In the genomic region with DNA sequence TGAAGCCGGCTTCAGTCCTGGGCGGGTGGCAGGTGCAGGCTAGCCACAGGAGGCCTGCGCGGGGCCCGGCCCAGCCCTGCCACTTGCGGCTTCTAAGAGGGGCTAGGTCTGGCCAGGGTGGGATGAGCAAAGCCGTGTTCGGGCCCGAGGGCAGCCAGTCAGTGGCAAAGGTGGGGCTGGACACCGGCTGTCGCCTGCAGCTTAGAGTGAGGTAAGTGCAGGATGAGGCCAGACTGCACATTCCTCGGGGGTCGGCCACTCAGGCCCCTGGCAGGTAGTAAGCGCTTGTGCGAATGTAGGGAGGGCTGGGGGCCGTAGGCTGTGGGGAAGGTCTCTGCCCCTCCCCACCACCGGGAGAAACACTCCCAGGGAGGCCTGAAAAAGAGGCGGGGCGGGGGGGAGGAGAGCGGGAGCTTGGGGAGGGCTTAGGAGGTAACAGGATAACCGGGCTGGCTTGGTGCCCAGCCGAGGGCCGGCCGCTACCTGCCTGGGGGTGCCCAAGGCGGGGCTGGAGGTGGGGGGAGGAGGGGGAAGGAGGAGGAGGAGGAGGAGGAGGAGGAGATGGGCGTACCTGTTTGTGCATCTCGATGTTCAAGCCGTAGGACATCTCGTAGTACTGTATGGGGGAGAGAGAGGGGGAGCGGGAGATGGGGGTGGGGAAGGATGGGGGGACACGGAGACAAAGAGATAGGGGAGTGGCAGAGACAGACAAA, we compare ENCODE assay signal across 10 cellular contexts. TPM values are rescaled to one million over a fixed set of nuclear protein-coding genes. Genes with fewer than 3 reads are reported as not detected.
DNase-seq lines count a peak whose midpoint lies in the region; ATAC-seq, FAIRE-seq and TF ChIP-seq lines count a peak whose summit lies in the region.
"Had no signal": no experiment of that assay in that cellular context is flagged by ENCODE, and none has a peak within 500 bp of the region (broad histone marks: within the 10 kb centered on the region; RNA-seq: fewer than 3 reads in every experiment).

No MANE protein-coding gene starts in this region.

- H3K79me2 ChIP-seq in HepG2 (ENCODE audit: insufficient read depth, low read length) (peaks cover 3% of the 10 kb centered on the region), OCI-LY7 (ENCODE audit: insufficient read depth, low read depth, low read length) (peaks cover 31% of the 10 kb centered on the region; the same call in 1 of the 2 replicates)

- H3K4me3 ChIP-seq in left ventricle myocardium inferior, result no peak overlapping the region
- H3K4me3 ChIP-seq in heart right ventricle, result no peak overlapping the region
- no peak overlapping the region for H3K4me3 ChIP-seq in HepG2 (replicated peaks in 1 of 3; ENCODE audit: insufficient read depth in 1 of 3, low read depth in 2 of 3, low read length in 3 of 3)
- no peak overlapping the region for H3K4me3 ChIP-seq in vagina
- no peak overlapping the region for H3K4me3 ChIP-seq in OCI-LY7 (ENCODE audit: low read depth, low read length, poor library complexity, severe bottlenecking)

- WGBS in heart right ventricle, 2 donors, result 47 to 58% methylated on average over 31 of the region's 31 CpGs
- 90% methylated on average over 31 of the region's 31 CpGs for WGBS in HepG2 (ENCODE audit: low lambda C conversion rate)

- DNase-seq in left ventricle myocardium inferior, result no peak
- no peak for DNase-seq in heart right ventricle
- peak; percentile 28 for DNase-seq in SW480 (ENCODE audit: low spot score)
- no peak for DNase-seq in HepG2 (ENCODE audit: low spot score)
- no peak for DNase-seq in vagina (ENCODE audit: extremely low spot score in 2 of 2)
- no peak for DNase-seq in OCI-LY7 (ENCODE audit: low spot score)
- no peak for DNase-seq in central memory CD4-positive, alpha-beta T cell

- TF ChIP-seq POLR2A in HepG2 (IDR thresholded peaks at IDR 0.05; ENCODE audit: insufficient read depth in 1 of 2, low read depth in 2 of 2, low read length in 2 of 2) (no peak), vagina (IDR thresholded peaks at IDR 0.05) (no peak)

- no peak overlapping the region for H3K9ac ChIP-seq in HepG2 (ENCODE audit: insufficient read depth, low read depth, low read length)

- BruUV-seq in HepG2 (replicated peaks; lab: Mats Ljungman, UMichigan) (no TSS peak), OCI-LY7 (replicated peaks; lab: Mats Ljungman, UMichigan) (no TSS peak)

- H2AFZ ChIP-seq in HepG2 (ENCODE audit: low read length) (no peak overlapping the region), OCI-LY7 (ENCODE audit: low read length) (no peak overlapping the region)

- TF ChIP-seq RAD21 in HepG2 (CRISPR knock-in tag; IDR thresholded peaks at IDR 0.05), result no peak

- H3K36me3 ChIP-seq in left ventricle myocardium inferior (peaks cover 70% of the 10 kb centered on the region), heart right ventricle (peaks cover 6 to 84% (median 52%) of the 10 kb centered on the region in 9 donors), HepG2 (replicated peaks in 1 of 2; ENCODE audit: control insufficient read depth in 1 of 2, insufficient read depth in 2 of 2, low read length in 2 of 2) (peaks cover 12 to 50% of the 10 kb centered on the region in 2 experiments), vagina (peaks cover 0 to 56% of the 10 kb centered on the region in 2 donors), OCI-LY7 (ENCODE audit: insufficient read depth, low read length) (peaks cover 87% of the 10 kb centered on the region)

- no peaks in the 10 kb centered on the region for H4K20me1 ChIP-seq in HepG2 (ENCODE audit: insufficient read depth, low read length)
- H4K20me1 ChIP-seq in OCI-LY7 (ENCODE audit: insufficient read depth, low read length), result peaks cover 4% of the 10 kb centered on the region; the same call in 1 of the 2 replicates

- TF ChIP-seq EP300 in HepG2 (IDR thresholded peaks at IDR 0.05; ENCODE audit: low read depth in 2 of 2, low read length in 2 of 2) (no peak), HepG2 (CRISPR knock-in tag; IDR thresholded peaks at IDR 0.05; ENCODE audit: borderline replicate concordance) (no peak)

- POLR2A ChIA-PET in HepG2 (lab: Yijun Ruan, JAX), result no interaction called here
- POLR2A ChIA-PET in OCI-LY7 (lab: Charles Lee), result no interaction called here

- in situ Hi-C loops in HepG2 (cut with HindIII; ENCODE audit: extremely low pct_ligation_motif_present, low pct_unique_long_range_greater_than_20kb), result no loop called here

- FAIRE-seq in HepG2 (lab: Jason Lieb, UNC), result no peak
- FAIRE-seq: endothelial cell of umbilical vein had no signal

- H3K9me3 ChIP-seq in left ventricle myocardium inferior (replicated peaks), result no peaks in the 10 kb centered on the region
- no peaks in the 10 kb centered on the region for H3K9me3 ChIP-seq in heart right ventricle
- no peaks in the 10 kb centered on the region for H3K9me3 ChIP-seq in HepG2 (ENCODE audit: low read length)
- no peaks in the 10 kb centered on the region for H3K9me3 ChIP-seq in vagina
- no peaks in the 10 kb centered on the region for H3K9me3 ChIP-seq in OCI-LY7 (ENCODE audit: low read length)

- no peaks in the 10 kb centered on the region for H3K27me3 ChIP-seq in left ventricle myocardium inferior (ENCODE audit: low read depth)
- no peaks in the 10 kb centered on the region for H3K27me3 ChIP-seq in heart right ventricle
- H3K27me3 ChIP-seq in HepG2 (ENCODE audit: control insufficient read depth in 1 of 2, insufficient read depth in 2 of 2, low read length in 2 of 2), result no peaks in the 10 kb centered on the region
- H3K27me3 ChIP-seq in vagina, result no peaks in the 10 kb centered on the region

- peaks cover 59% of the 10 kb centered on the region for H3K4me1 ChIP-seq in left ventricle myocardium inferior
- H3K4me1 ChIP-seq in heart right ventricle, result peaks cover 12 to 65% (median 47%) of the 10 kb centered on the region in 9 donors
- peaks cover 4% of the 10 kb centered on the region; the same call in 1 of the 2 replicates for H3K4me1 ChIP-seq in HepG2 (ENCODE audit: insufficient read depth, low read length)
- H3K4me1 ChIP-seq in vagina, result peaks cover 82% of the 10 kb centered on the region
- peaks cover 13% of the 10 kb centered on the region for H3K4me1 ChIP-seq in OCI-LY7 (ENCODE audit: insufficient read depth, low read length, poor library complexity, severe bottlenecking)

- H3K4me2 ChIP-seq in HepG2 (ENCODE audit: low read depth, low read length) (no peak overlapping the region), OCI-LY7 (ENCODE audit: low read length) (no peak overlapping the region)

- ATAC-seq in heart right ventricle (no peak), HepG2 (no peak), GM21576 (IDR thresholded peaks at IDR 0.05; ENCODE audit: unreplicated experiment) (no peak)
- ATAC-seq: Panc1 had no signal

- TF ChIP-seq CTCF in left ventricle myocardium inferior (IDR thresholded peaks at IDR 0.05; ENCODE audit: borderline replicate concordance) (no peak), heart right ventricle (IDR thresholded peaks at IDR 0.05) (no peak), HepG2 (CRISPR knock-in tag; IDR thresholded peaks at IDR 0.05) (no peak), vagina (IDR thresholded peaks at IDR 0.05) (no peak), OCI-LY7 (conservative IDR thresholded peaks at IDR 0.05; ENCODE audit: low read length) (no peak)

- H3K27ac ChIP-seq in left ventricle myocardium inferior (replicated peaks) (peak overlapping the region; percentile 97), heart right ventricle (peak overlapping the region in 5 of 10 donors; percentile 82 to 100 (median 85)), HepG2 (ENCODE audit: extremely low read length, insufficient read depth, low read length) (no peak overlapping the region), vagina (peak overlapping the region; percentile 76), OCI-LY7 (ENCODE audit: low read depth, low read length, poor library complexity, severe bottlenecking) (no peak overlapping the region)

- H3K9me2 ChIP-seq in OCI-LY7 (ENCODE audit: insufficient read depth, low read length), result no peaks in the 10 kb centered on the region

- CTCF ChIA-PET in HepG2 (lab: Yijun Ruan, JAX; ENCODE audit: low intra/inter-chr PET ratio, low total read pairs), result no interaction called here
- CTCF ChIA-PET in OCI-LY7 (lab: Charles Lee; ENCODE audit: unreplicated experiment), result no interaction called here

- intact Hi-C loops in left ventricle myocardium inferior (cut with micrococcal nuclease), result no loop called here
- intact Hi-C loops in heart right ventricle (cut with DNase I), result loop anchor here in 1 of 10 donors (2.0 kb wide), 1 partner anchor 19 kb away; no protein-coding TSS in a partner anchor
- intact Hi-C loops in HepG2 (cut with micrococcal nuclease; ENCODE audit: unreplicated experiment), result no loop called here
- intact Hi-C loops in vagina (cut with DNase I), result no loop called here
- intact Hi-C loops in OCI-LY7 (cut with micrococcal nuclease; ENCODE audit: unreplicated experiment), result no loop called here

RNA-seq across cellular contexts. Expression of a gene that starts 6.4 kb away (rescaled TPM):
- 799 TPM for total RNA-seq in left ventricle myocardium inferior
- 100 to 1,000 TPM; 653 to 857 (median 758) TPM for total RNA-seq in heart right ventricle
- 1,000 to 10,000 TPM in 1 of 2 donors, 100 to 1,000 TPM in 1; 679 to 1,254 TPM for polyA plus RNA-seq in heart right ventricle
- 51.6 and 62.8 TPM in 2 replicates for total RNA-seq in HepG2 (2016; rRNA removed; fragmentation: Illumina TruSeq; extraction: Trizol)
- total RNA-seq in HepG2 (2016; cell fraction: cytosol; rRNA removed; fragmentation: Illumina TruSeq; extraction: Trizol; ENCODE audit: low read depth), result 148 and 187 TPM in 2 replicates
- total RNA-seq in HepG2 (2016; cell fraction: insoluble cytoplasmic fraction; rRNA removed; fragmentation: Illumina TruSeq; extraction: Trizol), result 41.9 and 63.2 TPM in 2 replicates
- total RNA-seq in HepG2 (2016; cell fraction: membrane; rRNA removed; fragmentation: Illumina TruSeq; extraction: Trizol), result 155 and 189 TPM in 2 replicates
- 29.0 and 32.6 TPM in 2 replicates for total RNA-seq in HepG2 (2016; cell fraction: nucleus; rRNA removed; fragmentation: Illumina TruSeq; extraction: Trizol)
- polyA plus RNA-seq in HepG2 (2011; rRNA removed), result 189 and 246 TPM in 2 replicates
- 170 and 253 TPM in 2 replicates for polyA plus RNA-seq in HepG2 (2011; cell fraction: cytosol; rRNA removed)
- polyA plus RNA-seq in HepG2 (2011; cell fraction: nucleus; rRNA removed), result 312 and 359 TPM in 2 replicates
- 157 and 182 TPM in 2 replicates for polyA plus RNA-seq in HepG2 (2012)
- polyA plus RNA-seq in HepG2 (2016; cell fraction: cytosol; fragmentation: Illumina TruSeq; extraction: Trizol; ENCODE audit: low read depth), result 365 and 380 TPM in 2 replicates
- polyA plus RNA-seq in HepG2 (2016; cell fraction: insoluble cytoplasmic fraction; fragmentation: Illumina TruSeq; extraction: Trizol; ENCODE audit: low read depth), result 90.9 and 108 TPM in 2 replicates
- 308 and 330 TPM in 2 replicates for polyA plus RNA-seq in HepG2 (2016; cell fraction: membrane; fragmentation: Illumina TruSeq; extraction: Trizol; ENCODE audit: low read depth)
- polyA plus RNA-seq in HepG2 (2016; cell fraction: nucleus; fragmentation: Illumina TruSeq; extraction: Trizol; ENCODE audit: insufficient read depth, low read depth), result 105 and 117 TPM in 2 replicates
- polyA minus RNA-seq in HepG2 (2011; rRNA and poly(A)+ RNA removed; ENCODE audit: low replicate concordance), result 213 and 462 TPM in 2 replicates
- 159 and 180 TPM in 2 replicates for polyA minus RNA-seq in HepG2 (2011; cell fraction: cytosol; rRNA and poly(A)+ RNA removed)
- polyA minus RNA-seq in HepG2 (2011; cell fraction: nucleus; rRNA and poly(A)+ RNA removed), result 36.2 and 46.2 TPM in 2 replicates
- total RNA-seq in vagina, result 451 TPM
- 424 and 448 TPM in 2 replicates for total RNA-seq in OCI-LY7 (2014; rRNA removed; shearing (Covaris generic))
- total RNA-seq in OCI-LY7 (2022), result 376 and 463 TPM in 2 replicates

RNA-seq across cellular contexts. Expression of a gene that starts 26.8 kb away (rescaled TPM):
- total RNA-seq in left ventricle myocardium inferior, result 53.2 TPM
- 10 to 100 TPM; 28.2 to 64.5 (median 39.9) TPM for total RNA-seq in heart right ventricle
- polyA plus RNA-seq in heart right ventricle, result 10 to 100 TPM; 35.9 to 54.6 TPM
- 0.07 TPM in 1 of 2 replicates, not detected in the other for total RNA-seq in HepG2 (2016; rRNA removed; fragmentation: Illumina TruSeq; extraction: Trizol)
- not detected in 2 replicates for total RNA-seq in HepG2 (2016; cell fraction: cytosol; rRNA removed; fragmentation: Illumina TruSeq; extraction: Trizol; ENCODE audit: low read depth)
- total RNA-seq in HepG2 (2016; cell fraction: insoluble cytoplasmic fraction; rRNA removed; fragmentation: Illumina TruSeq; extraction: Trizol), result not detected in 2 replicates
- 0.14 and 0.15 TPM in 2 replicates for total RNA-seq in HepG2 (2016; cell fraction: membrane; rRNA removed; fragmentation: Illumina TruSeq; extraction: Trizol)
- total RNA-seq in HepG2 (2016; cell fraction: nucleus; rRNA removed; fragmentation: Illumina TruSeq; extraction: Trizol), result not detected in 2 replicates
- 0.72 and 0.81 TPM in 2 replicates for polyA plus RNA-seq in HepG2 (2011; rRNA removed)
- 0.21 and 0.25 TPM in 2 replicates for polyA plus RNA-seq in HepG2 (2011; cell fraction: cytosol; rRNA removed)
- polyA plus RNA-seq in HepG2 (2011; cell fraction: nucleus; rRNA removed), result 1.8 and 1.9 TPM in 2 replicates
- polyA plus RNA-seq in HepG2 (2012), result 0.67 and 0.75 TPM in 2 replicates
- 0.19 and 0.40 TPM in 2 replicates for polyA plus RNA-seq in HepG2 (2016; cell fraction: cytosol; fragmentation: Illumina TruSeq; extraction: Trizol; ENCODE audit: low read depth)
- 0.13 TPM in 1 of 2 replicates, not detected in the other for polyA plus RNA-seq in HepG2 (2016; cell fraction: insoluble cytoplasmic fraction; fragmentation: Illumina TruSeq; extraction: Trizol; ENCODE audit: low read depth)
- 0.23 and 0.82 TPM in 2 replicates for polyA plus RNA-seq in HepG2 (2016; cell fraction: membrane; fragmentation: Illumina TruSeq; extraction: Trizol; ENCODE audit: low read depth)
- 0.56 TPM in 1 of 2 replicates, not detected in the other for polyA plus RNA-seq in HepG2 (2016; cell fraction: nucleus; fragmentation: Illumina TruSeq; extraction: Trizol; ENCODE audit: insufficient read depth, low read depth)
- polyA minus RNA-seq in HepG2 (2011; rRNA and poly(A)+ RNA removed; ENCODE audit: low replicate concordance), result 1.3 and 12.9 TPM in 2 replicates
- polyA minus RNA-seq in HepG2 (2011; cell fraction: cytosol; rRNA and poly(A)+ RNA removed), result 0.35 and 0.89 TPM in 2 replicates
- 0.77 TPM in 1 of 2 replicates, not detected in the other for polyA minus RNA-seq in HepG2 (2011; cell fraction: nucleus; rRNA and poly(A)+ RNA removed)
- total RNA-seq in vagina, result 28.2 TPM
- 1.6 and 1.7 TPM in 2 replicates for total RNA-seq in OCI-LY7 (2014; rRNA removed; shearing (Covaris generic))
- total RNA-seq in OCI-LY7 (2022), result 1.1 and 1.2 TPM in 2 replicates

RNA-seq across cellular contexts. Expression of a gene that starts 38.3 kb away (rescaled TPM):
- total RNA-seq in left ventricle myocardium inferior (58.1 TPM), heart right ventricle (10 to 100 TPM; 57.4 to 83.2 (median 68.8) TPM), HepG2 (2016; rRNA removed; fragmentation: Illumina TruSeq; extraction: Trizol) (18.8 and 26.8 TPM in 2 replicates), vagina (33.6 TPM), OCI-LY7 (2022) (10.1 and 14.3 TPM in 2 replicates)
- polyA plus RNA-seq in heart right ventricle (10 to 100 TPM; 28.2 to 40.7 TPM), HepG2 (2011; rRNA removed) (16.0 and 16.8 TPM in 2 replicates)
- 4.5 and 5.5 TPM in 2 replicates for total RNA-seq in HepG2 (2016; cell fraction: cytosol; rRNA removed; fragmentation: Illumina TruSeq; extraction: Trizol; ENCODE audit: low read depth)
- total RNA-seq in HepG2 (2016; cell fraction: insoluble cytoplasmic fraction; rRNA removed; fragmentation: Illumina TruSeq; extraction: Trizol), result 16.2 and 28.2 TPM in 2 replicates
- total RNA-seq in HepG2 (2016; cell fraction: membrane; rRNA removed; fragmentation: Illumina TruSeq; extraction: Trizol), result 20.2 and 20.3 TPM in 2 replicates
- total RNA-seq in HepG2 (2016; cell fraction: nucleus; rRNA removed; fragmentation: Illumina TruSeq; extraction: Trizol), result 13.2 and 15.8 TPM in 2 replicates
- polyA plus RNA-seq in HepG2 (2011; cell fraction: cytosol; rRNA removed), result 18.0 and 19.4 TPM in 2 replicates
- 24.5 and 30.8 TPM in 2 replicates for polyA plus RNA-seq in HepG2 (2011; cell fraction: nucleus; rRNA removed)
- 21.5 and 25.5 TPM in 2 replicates for polyA plus RNA-seq in HepG2 (2012)
- polyA plus RNA-seq in HepG2 (2016; cell fraction: cytosol; fragmentation: Illumina TruSeq; extraction: Trizol; ENCODE audit: low read depth), result 4.2 and 4.6 TPM in 2 replicates
- polyA plus RNA-seq in HepG2 (2016; cell fraction: insoluble cytoplasmic fraction; fragmentation: Illumina TruSeq; extraction: Trizol; ENCODE audit: low read depth), result 25.9 and 33.9 TPM in 2 replicates
- 14.1 and 15.9 TPM in 2 replicates for polyA plus RNA-seq in HepG2 (2016; cell fraction: membrane; fragmentation: Illumina TruSeq; extraction: Trizol; ENCODE audit: low read depth)
- 31.1 and 31.9 TPM in 2 replicates for polyA plus RNA-seq in HepG2 (2016; cell fraction: nucleus; fragmentation: Illumina TruSeq; extraction: Trizol; ENCODE audit: insufficient read depth, low read depth)
- 36.6 and 52.6 TPM in 2 replicates for polyA minus RNA-seq in HepG2 (2011; rRNA and poly(A)+ RNA removed; ENCODE audit: low replicate concordance)
- polyA minus RNA-seq in HepG2 (2011; cell fraction: cytosol; rRNA and poly(A)+ RNA removed), result 10.8 and 16.8 TPM in 2 replicates
- polyA minus RNA-seq in HepG2 (2011; cell fraction: nucleus; rRNA and poly(A)+ RNA removed), result 6.7 and 7.1 TPM in 2 replicates
- total RNA-seq in OCI-LY7 (2014; rRNA removed; shearing (Covaris generic)), result 12.9 and 13.4 TPM in 2 replicates

Comparison
In these comparisons a context has a peak if more than half of its experiments do, and no peak if none do; other contexts are left out.
1. H3K27ac ChIP-seq: peak in left ventricle myocardium inferior (single experiment) and vagina (single experiment); none in HepG2 (single experiment) and OCI-LY7 (single experiment).
2. RNA of a gene that starts 26.8 kb away (total RNA-seq): 53.2 TPM in left ventricle myocardium inferior (single experiment), 28.2 to 64.5 TPM in heart right ventricle and 28.2 TPM in vagina (single experiment); 1.1 to 1.7 TPM in OCI-LY7 and 0.07 to 0.15 TPM in HepG2; every median in the first group is over 10 times any median in the second.